8 cellular contexts compared by ENCODE assay signal in genomic region chr4:82890602-82890912, GRCh38. TPM values are rescaled to one million over a fixed set of nuclear protein-coding genes. Genes with fewer than 3 reads are reported as not detected.
A peak's percentile ranks its signal among the peaks of the same experiment; 100 is the strongest.
DNase-seq lines count a peak whose midpoint lies in the region; ATAC-seq, FAIRE-seq and TF ChIP-seq lines count a peak whose summit lies in the region.

No MANE protein-coding gene starts in this region.

- no peaks in the 10 kb centered on the region for H3K9me3 ChIP-seq in mucosa of rectum (ENCODE audit: control insufficient read depth in 2 of 2, low read length in 2 of 2)

- H3K4me3 ChIP-seq in KMS-11 (IDR thresholded peaks at IDR 0.05; ENCODE audit: insufficient read depth, low read depth, low read length) (peak overlapping the region; percentile 95), bronchial epithelial cell (ENCODE audit: low read depth, low read length) (peak overlapping the region; percentile 76), mucosa of rectum (ENCODE audit: low read length in 2 of 2) (peak overlapping the region; percentile 94)

- H3K36me3 ChIP-seq in KMS-11 (ENCODE audit: insufficient read depth) (peaks cover 10% of the 10 kb centered on the region; the same call in 1 of the 2 replicates), bronchial epithelial cell (ENCODE audit: control insufficient read depth, insufficient read depth, low read length) (peaks cover 5% of the 10 kb centered on the region), mucosa of rectum (ENCODE audit: control insufficient read depth in 2 of 2, insufficient read depth in 2 of 2, low read length in 2 of 2) (peaks cover 13 to 15% of the 10 kb centered on the region in 2 donors)

- DNase-seq in bronchial epithelial cell (ENCODE audit: low read depth) (peak; percentile 30), mesenteric fat pad (ENCODE audit: low spot score) (no peak)
- DNase-seq in stimulated activated CD4-positive, alpha-beta T cell treated with anti-CD3 and anti-CD28 coated beads, Interleukin-15, amount 100 ng/mL, for 24 hours, result no peak

- ATAC-seq in GM18499 (IDR thresholded peaks at IDR 0.05; ENCODE audit: insufficient read depth, unreplicated experiment), result peak; percentile 3
- ATAC-seq in GM21786 (IDR thresholded peaks at IDR 0.05; ENCODE audit: unreplicated experiment), result no peak
- no peak for ATAC-seq in HG02759 (IDR thresholded peaks at IDR 0.05; ENCODE audit: unreplicated experiment)

- H4K20me1 ChIP-seq in KMS-11 (ENCODE audit: insufficient read depth), result 0 out of 2 replicates have a peak, but pooled peaks cover 8% of the 10 kb centered on the region

- peaks cover 64% of the 10 kb centered on the region for H3K4me1 ChIP-seq in KMS-11 (ENCODE audit: low read depth, poor library complexity, severe bottlenecking)
- H3K4me1 ChIP-seq in mucosa of rectum (ENCODE audit: control insufficient read depth in 2 of 2, insufficient read depth in 2 of 2, low read length in 2 of 2), result peaks cover 20 to 28% of the 10 kb centered on the region in 2 donors

- no peak for TF ChIP-seq CTCF in KMS-11 (conservative IDR thresholded peaks at IDR 0.05; ENCODE audit: low read depth, low read length)
- TF ChIP-seq CTCF in bronchial epithelial cell (IDR thresholded peaks at IDR 0.05; ENCODE audit: insufficient read depth, low read length, severe bottlenecking), result no peak

- H3K9ac ChIP-seq in KMS-11, result peak overlapping the region; percentile 89
- H3K9ac ChIP-seq in mucosa of rectum (ENCODE audit: low read depth in 1 of 2, low read length in 2 of 2), result peak overlapping the region; percentile 98 to 99

- H3K27ac ChIP-seq in KMS-11, result peak overlapping the region; percentile 89
- peak overlapping the region; percentile 99 for H3K27ac ChIP-seq in mucosa of rectum (ENCODE audit: low read depth in 2 of 2, low read length in 2 of 2)

- no peaks in the 10 kb centered on the region for H3K27me3 ChIP-seq in KMS-11 (ENCODE audit: insufficient read depth, low read depth)
- H3K27me3 ChIP-seq in bronchial epithelial cell (ENCODE audit: control insufficient read depth, insufficient read depth, low read length), result no peaks in the 10 kb centered on the region
- H3K27me3 ChIP-seq in mucosa of rectum (ENCODE audit: control insufficient read depth in 2 of 2, insufficient read depth in 2 of 2, low read length in 2 of 2), result no peaks in the 10 kb centered on the region

- peak overlapping the region; percentile 79 for H2AFZ ChIP-seq in KMS-11 (ENCODE audit: low read depth)

- H3K79me2 ChIP-seq in KMS-11 (ENCODE audit: insufficient read depth, low read depth), result peaks cover 48% of the 10 kb centered on the region

- FAIRE-seq in bronchial epithelial cell (lab: Jason Lieb, UNC), result no peak

- peak overlapping the region; percentile 88 for H3K4me2 ChIP-seq in KMS-11

RNA-seq across cellular contexts. Expression of gene SEC31A, which starts 0.4 kb away (rescaled TPM):
- 96.0 and 128 TPM in 2 replicates for total RNA-seq in bronchial epithelial cell
- 244 TPM for total RNA-seq in mesenteric fat pad

RNA-seq across cellular contexts. Expression of gene THAP9, which starts 10.0 kb away (rescaled TPM):
- 2.9 TPM in 2 replicates for total RNA-seq in bronchial epithelial cell
- 2.0 TPM for total RNA-seq in mesenteric fat pad
